In genomic region chr3:13123765-13124164, GRCh38 we compare ENCODE assay signal across 16 cellular contexts. TPM values are rescaled to one million over a fixed set of nuclear protein-coding genes. Genes with fewer than 3 reads are reported as not detected.
DNase-seq lines count a peak whose midpoint lies in the region; ATAC-seq, FAIRE-seq and TF ChIP-seq lines count a peak whose summit lies in the region.
"Had no signal": no experiment of that assay in that cellular context is flagged by ENCODE, and none has a peak within 500 bp of the region (broad histone marks: within the 10 kb centered on the region; RNA-seq: fewer than 3 reads in every experiment).

No MANE protein-coding gene starts in this region.

- SMC1A ChIA-PET in GM12878 (lab: Charles Lee; ENCODE audit: uncharacterized antibody, unreplicated experiment), result interaction anchor here (1.4 kb wide), 1 partner anchor 329 kb away, joined by 3 read pairs; no protein-coding TSS in a partner anchor

- DNase-seq in Right ventricle myocardium inferior (ENCODE audit: missing footprints) (peak; percentile 11), heart right ventricle (no peak), GM12878 (ENCODE audit: low read depth, low spot score) (no peak), kidney (peak; percentile 41), spleen (peak; percentile 46)
- DNase-seq: CD8-positive, alpha-beta T cell; COR-L47; DND-41; GDM1; H7 had no signal

- H3K9ac ChIP-seq in GM12878 (ENCODE audit: control insufficient read depth, insufficient read depth, low read length) (no peak overlapping the region), kidney (ENCODE audit: low read length in 2 of 2) (no peak overlapping the region)

- POLR2A ChIA-PET in GM12878 (lab: Charles Lee), result no interaction called here

- BruUV-seq in GM12878 (replicated peaks; lab: Mats Ljungman, UMichigan), result no TSS peak

- H3K4me3 ChIP-seq in heart right ventricle (no peak overlapping the region), GM12878 (no peak overlapping the region), kidney (ENCODE audit: low read length in 2 of 2) (no peak overlapping the region), spleen (no peak overlapping the region)
- H3K4me3 ChIP-seq: A549, GM23338 had no signal

- TF ChIP-seq EP300 in GM12878 (IDR thresholded peaks at IDR 0.05; ENCODE audit: borderline replicate concordance in 1 of 2, control insufficient read depth in 1 of 2, low read depth in 2 of 2, low read length in 2 of 2), result no peak

- TF ChIP-seq RAD21 in GM12878 (IDR thresholded peaks at IDR 0.05; ENCODE audit: insufficient read depth, low read depth, low read length), result no peak

- H3K27me3 ChIP-seq in heart right ventricle (no peaks in the 10 kb centered on the region), GM12878 (replicated peaks in 1 of 2; ENCODE audit: control insufficient read depth in 2 of 2, insufficient read depth in 2 of 2, low read length in 1 of 2) (peaks cover 0 to 3% of the 10 kb centered on the region in 2 experiments; a peak in 3 of 4 replicates), spleen (replicated peaks in 1 of 7) (no peaks in the 10 kb centered on the region)

- H3K4me2 ChIP-seq in GM12878 (ENCODE audit: control insufficient read depth, insufficient read depth), result no peak overlapping the region
- H3K4me2 ChIP-seq: A549, GM23338 had no signal

- H4K20me1 ChIP-seq in GM12878 (ENCODE audit: control insufficient read depth, insufficient read depth), result no peaks in the 10 kb centered on the region

- TF ChIP-seq CTCF in heart right ventricle (IDR thresholded peaks at IDR 0.05) (no peak), GM12878 (IDR thresholded peaks at IDR 0.05 in 2 of 3, conservative IDR thresholded peaks at IDR 0.05 in 1 of 3; ENCODE audit: control insufficient read depth in 2 of 3, extremely low read depth in 1 of 3, insufficient read depth in 1 of 3, low read depth in 3 of 3, low read length in 3 of 3) (no peak), kidney (IDR thresholded peaks at IDR 0.05; ENCODE audit: borderline replicate concordance, extremely low read depth, insufficient read depth) (no peak), spleen (IDR thresholded peaks at IDR 0.05 in 8 of 11, conservative IDR thresholded peaks at IDR 0.05 in 3 of 11) (no peak)

- CTCF ChIA-PET in GM12878 (lab: Yijun Ruan, JAX), result interaction anchor here (1.1 kb wide), 1 partner anchor 32 kb away, joined by 6 read pairs; no protein-coding TSS in a partner anchor

- H3K9me3 ChIP-seq in heart right ventricle (no peaks in the 10 kb centered on the region), GM12878 (replicated peaks; ENCODE audit: control insufficient read depth, insufficient read depth, low read length) (no peaks in the 10 kb centered on the region), kidney (ENCODE audit: control insufficient read depth in 1 of 2, low read length in 2 of 2) (no peaks in the 10 kb centered on the region), spleen (no peaks in the 10 kb centered on the region)
- H3K9me3 ChIP-seq: A549 had no signal

- intact Hi-C loops in Right ventricle myocardium inferior (cut with DNase I), result no loop called here
- intact Hi-C loops in heart right ventricle (cut with DNase I), result no loop called here
- intact Hi-C loops in GM12878 (cut with micrococcal nuclease; ENCODE audit: unreplicated experiment), result no loop called here
- intact Hi-C loops in kidney (cut with DNase I), result no loop called here
- intact Hi-C loops in spleen (cut with DNase I; ENCODE audit: low total_unique reads), result no loop called here

- RAD21 ChIA-PET in GM12878 (lab: Charles Lee; ENCODE audit: unreplicated experiment), result no interaction called here

- 86 to 90% methylated on average over 11 of the region's 11 CpGs for WGBS in heart right ventricle, 2 donors
- WGBS in GM12878 (ENCODE audit: insufficient coverage, insufficient replicate concordance, low lambda C conversion rate, missing lambda C conversion rate), result 34% methylated on average over 11 of the region's 11 CpGs
- WGBS in spleen, 5 donors, result 89 to 96% (median 90%) methylated on average over 10 to 11 of the region's 11 CpGs

- TF ChIP-seq POLR2A in GM12878 (IDR thresholded peaks at IDR 0.05; ENCODE audit: low read depth, low read length) (no peak), spleen (IDR thresholded peaks at IDR 0.05) (no peak)

- FAIRE-seq in GM12878 (lab: Jason Lieb, UNC) (no peak), kidney (lab: Jason Lieb, UNC) (no peak)
- FAIRE-seq: A549, D721Med had no signal

- H3K36me3 ChIP-seq in heart right ventricle (no peaks in the 10 kb centered on the region), GM12878 (ENCODE audit: control insufficient read depth in 2 of 2, insufficient read depth in 2 of 2, low read length in 1 of 2) (no peaks in the 10 kb centered on the region), kidney (ENCODE audit: control insufficient read depth in 1 of 2, insufficient read depth in 2 of 2, low read length in 2 of 2) (no peaks in the 10 kb centered on the region), spleen (no peaks in the 10 kb centered on the region)

- H3K4me1 ChIP-seq in heart right ventricle (no peaks in the 10 kb centered on the region), GM12878 (ENCODE audit: control insufficient read depth, insufficient read depth, low read length) (no peaks in the 10 kb centered on the region), kidney (ENCODE audit: control insufficient read depth in 1 of 2, insufficient read depth in 1 of 2, low read depth in 1 of 2, low read length in 2 of 2) (no peaks in the 10 kb centered on the region), spleen (no peaks in the 10 kb centered on the region)
- H3K4me1 ChIP-seq: A549 had no signal

- no peaks in the 10 kb centered on the region for H3K79me2 ChIP-seq in GM12878 (ENCODE audit: control insufficient read depth, insufficient read depth, low read length)

- no peak overlapping the region for H2AFZ ChIP-seq in GM12878 (ENCODE audit: control insufficient read depth, low read depth, low read length)
- H2AFZ ChIP-seq: GM23338 had no signal

- in situ Hi-C loops in GM12878 (cut with MboI), result no loop called here

- ATAC-seq in Right ventricle myocardium inferior, result no peak
- ATAC-seq in heart right ventricle, result no peak
- ATAC-seq in GM12878, result no peak
- no peak for ATAC-seq in GM19463 (IDR thresholded peaks at IDR 0.05; ENCODE audit: unreplicated experiment)
- no peak for ATAC-seq in GM21576 (IDR thresholded peaks at IDR 0.05; ENCODE audit: unreplicated experiment)
- ATAC-seq: A549; CD8-positive, alpha-beta T cell; GM23338 had no signal

- no peak overlapping the region for H3K27ac ChIP-seq in heart right ventricle
- no peak overlapping the region for H3K27ac ChIP-seq in GM12878 (ENCODE audit: control insufficient read depth, insufficient read depth)
- no peak overlapping the region for H3K27ac ChIP-seq in kidney (ENCODE audit: low read depth in 2 of 2, low read length in 2 of 2)
- no peak overlapping the region for H3K27ac ChIP-seq in spleen
- H3K27ac ChIP-seq: A549, HL-60 had no signal

TF ChIP-seq in GM12878, 131 proteins besides CTCF, POLR2A, EP300 and RAD21 (continues in another document):
- TF ChIP-seq, protein P1, sequence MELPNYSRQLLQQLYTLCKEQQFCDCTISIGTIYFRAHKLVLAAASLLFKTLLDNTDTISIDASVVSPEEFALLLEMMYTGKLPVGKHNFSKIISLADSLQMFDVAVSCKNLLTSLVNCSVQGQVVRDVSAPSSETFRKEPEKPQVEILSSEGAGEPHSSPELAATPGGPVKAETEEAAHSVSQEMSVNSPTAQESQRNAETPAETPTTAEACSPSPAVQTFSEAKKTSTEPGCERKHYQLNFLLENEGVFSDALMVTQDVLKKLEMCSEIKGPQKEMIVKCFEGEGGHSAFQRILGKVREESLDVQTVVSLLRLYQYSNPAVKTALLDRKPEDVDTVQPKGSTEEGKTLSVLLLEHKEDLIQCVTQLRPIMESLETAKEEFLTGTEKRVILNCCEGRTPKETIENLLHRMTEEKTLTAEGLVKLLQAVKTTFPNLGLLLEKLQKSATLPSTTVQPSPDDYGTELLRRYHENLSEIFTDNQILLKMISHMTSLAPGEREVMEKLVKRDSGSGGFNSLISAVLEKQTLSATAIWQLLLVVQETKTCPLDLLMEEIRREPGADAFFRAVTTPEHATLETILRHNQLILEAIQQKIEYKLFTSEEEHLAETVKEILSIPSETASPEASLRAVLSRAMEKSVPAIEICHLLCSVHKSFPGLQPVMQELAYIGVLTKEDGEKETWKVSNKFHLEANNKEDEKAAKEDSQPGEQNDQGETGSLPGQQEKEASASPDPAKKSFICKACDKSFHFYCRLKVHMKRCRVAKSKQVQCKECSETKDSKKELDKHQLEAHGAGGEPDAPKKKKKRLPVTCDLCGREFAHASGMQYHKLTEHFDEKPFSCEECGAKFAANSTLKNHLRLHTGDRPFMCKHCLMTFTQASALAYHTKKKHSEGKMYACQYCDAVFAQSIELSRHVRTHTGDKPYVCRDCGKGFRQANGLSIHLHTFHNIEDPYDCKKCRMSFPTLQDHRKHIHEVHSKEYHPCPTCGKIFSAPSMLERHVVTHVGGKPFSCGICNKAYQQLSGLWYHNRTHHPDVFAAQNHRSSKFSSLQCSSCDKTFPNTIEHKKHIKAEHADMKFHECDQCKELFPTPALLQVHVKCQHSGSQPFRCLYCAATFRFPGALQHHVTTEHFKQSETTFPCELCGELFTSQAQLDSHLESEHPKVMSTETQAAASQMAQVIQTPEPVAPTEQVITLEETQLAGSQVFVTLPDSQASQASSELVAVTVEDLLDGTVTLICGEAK (IDR thresholded peaks at IDR 0.05; ENCODE audit: borderline replicate concordance), result peak; percentile 26; the same call in 1 of the 2 replicates

RNA-seq across cellular contexts. Expression of gene IQSEC1, which starts 50.5 kb away (rescaled TPM):
- 81.2 TPM for total RNA-seq in Right ventricle myocardium inferior
- 10 to 100 TPM; 55.9 to 73.9 (median 60.7) TPM for total RNA-seq in heart right ventricle
- polyA plus RNA-seq in heart right ventricle, result 10 to 100 TPM; 13.1 to 29.7 TPM
- 241 and 274 TPM in 2 replicates for total RNA-seq in GM12878 (2013; cell fraction: nucleolus; rRNA removed)
- total RNA-seq in GM12878 (2014; rRNA removed), result 13.8 and 16.3 TPM in 2 replicates
- 6.4 TPM in 2 replicates for total RNA-seq in GM12878 (2014; rRNA removed; fragmentation: Illumina TruSeq; extraction: Trizol)
- total RNA-seq in GM12878 (2021), result 48.6 and 55.2 TPM in 2 replicates
- polyA plus RNA-seq in GM12878 (2011; ENCODE audit: low read depth), result 8.1 TPM
- polyA plus RNA-seq in GM12878 (2011; rRNA removed), result 4.2 and 6.7 TPM in 2 replicates
- 6.3 and 8.5 TPM in 2 replicates for polyA plus RNA-seq in GM12878 (2011; cell fraction: cytosol; rRNA removed)
- polyA plus RNA-seq in GM12878 (2011; cell fraction: nucleus; rRNA removed), result 45.6 and 48.9 TPM in 2 replicates
- 17.9 and 26.7 TPM in 2 replicates for polyA plus RNA-seq in GM12878 (2012)
- polyA plus RNA-seq in GM12878 (2014; fragmentation: Illumina TruSeq; extraction: Trizol), result 10.2 and 15.1 TPM in 2 replicates
- polyA plus RNA-seq in GM12878 (2014; fragmentation: Nextera tagmentation; extraction: Ambion mirVana), result 1 to 10 TPM in 1 of 2 experiments, under 1 TPM in 1; 0.92 to 2.0 TPM
- 17.9 and 23.3 TPM in 2 replicates for polyA plus RNA-seq in GM12878 (2014; rRNA removed)
- 1 to 10 TPM; 8.1 to 9.0 TPM for polyA plus RNA-seq in GM12878 (2016; fragmentation: Nextera tagmentation; extraction: Ambion mirVana)
- polyA minus RNA-seq in GM12878 (2011; rRNA and poly(A)+ RNA removed), result 14.2 and 22.2 TPM in 2 replicates
- 11.4 and 16.2 TPM in 2 replicates for polyA minus RNA-seq in GM12878 (2011; cell fraction: cytosol; rRNA and poly(A)+ RNA removed)
- polyA minus RNA-seq in GM12878 (2011; cell fraction: nucleus; rRNA and poly(A)+ RNA removed), result 53.2 and 58.7 TPM in 2 replicates
- total RNA-seq in kidney, result 45.7 TPM
- 15.1 TPM for polyA plus RNA-seq in kidney (ENCODE audit: insufficient read depth, low read depth, low replicate concordance)
- total RNA-seq in spleen, result 100 to 1,000 TPM; 107 to 170 (median 123) TPM
- 10 to 100 TPM; 23.0 to 39.1 (median 38.7) TPM for polyA plus RNA-seq in spleen

Comparison
In these comparisons a context has a peak if more than half of its experiments do, and no peak if none do; other contexts are left out.
1. DNase-seq: peak in Right ventricle myocardium inferior (single experiment), kidney (single experiment) and spleen (single experiment); none in heart right ventricle (0 of 2) and GM12878 (single experiment).